10 cellular contexts compared by ENCODE assay signal in genomic region chr12:114636723-114637480, GRCh38. TPM values are rescaled to one million over a fixed set of nuclear protein-coding genes. Genes with fewer than 3 reads are reported as not detected.
DNase-seq lines count a peak whose midpoint lies in the region; ATAC-seq and TF ChIP-seq lines count a peak whose summit lies in the region.
"Had no signal": no experiment of that assay in that cellular context is flagged by ENCODE, and none has a peak within 500 bp of the region (broad histone marks: within the 10 kb centered on the region; RNA-seq: fewer than 3 reads in every experiment).

No MANE protein-coding gene starts in this region.

- no peaks in the 10 kb centered on the region for H3K36me3 ChIP-seq in ovary

- TF ChIP-seq CTCF in HFF-Myc (IDR thresholded peaks at IDR 0.05; ENCODE audit: low read depth, low read length, missing control alignments) = peak; percentile 52
- peak; percentile 55 for TF ChIP-seq CTCF in astrocyte of the spinal cord (IDR thresholded peaks at IDR 0.05; ENCODE audit: low read depth, low read length)
- TF ChIP-seq CTCF in ovary (IDR thresholded peaks at IDR 0.05) = no peak

- WGBS in ovary, 3 donors = 52 to 58% (median 53%) methylated on average over 15 of the region's 15 CpGs

- H3K4me3 ChIP-seq in HFF-Myc (replicated peaks; ENCODE audit: low read depth, low read length) = no peak overlapping the region
- H3K4me3 ChIP-seq in astrocyte of the spinal cord (ENCODE audit: low read depth, low read length) = no peak overlapping the region
- H3K4me3 ChIP-seq in ovary = no peak overlapping the region

- H3K9me3 ChIP-seq in ovary = no peaks in the 10 kb centered on the region

- in situ Hi-C loops in astrocyte of the spinal cord (cut with HindIII; ENCODE audit: low sequenced_read_pairs) = no loop called here

- no peak overlapping the region for H3K27ac ChIP-seq in ovary

- TF ChIP-seq EP300 in ovary (IDR thresholded peaks at IDR 0.05) = no peak

- no peaks in the 10 kb centered on the region for H3K27me3 ChIP-seq in ovary

- DNase-seq in AG08396 (ENCODE audit: low spot score) (peak; percentile 61), HFF-Myc (ENCODE audit: extremely low read depth, low read depth) (no peak), astrocyte of the spinal cord (ENCODE audit: low read depth, low spot score) (peak; percentile 19), left kidney (ENCODE audit: low read depth, low spot score) (peak; percentile 21), ovary (no peak)
- no peak for DNase-seq in stimulated activated naive CD4-positive, alpha-beta T cell treated with Interleukin-2 at 50 U/mL for 16 hours (lab: John Stamatoyannopoulos, UW)

- TF ChIP-seq POLR2A in ovary (IDR thresholded peaks at IDR 0.05) = no peak

- ATAC-seq in GM21825 (IDR thresholded peaks at IDR 0.05; ENCODE audit: unreplicated experiment) (no peak), HG03025 (IDR thresholded peaks at IDR 0.05; ENCODE audit: low FRiP score, unreplicated experiment) (no peak)
- ATAC-seq: Right ventricle myocardium inferior had no signal

- intact Hi-C loops in ovary (cut with DNase I) = no loop called here

- no peaks in the 10 kb centered on the region for H3K4me1 ChIP-seq in ovary (ENCODE audit: insufficient read depth)

RNA-seq across cellular contexts. Expression of gene TBX3, which starts 47.1 kb away (rescaled TPM):
- total RNA-seq in ovary = 100 to 1,000 TPM in 1 of 7 donors, 10 to 100 TPM in 6; 41.4 to 106 (median 74.6) TPM
- 10 to 100 TPM; 25.4 to 33.7 TPM for polyA plus RNA-seq in ovary
- polyA plus RNA-seq: IgD-negative memory B cell had no signal

Comparison
In these comparisons a context has a peak if more than half of its experiments do, and no peak if none do; other contexts are left out.
1. DNase-seq: peak in AG08396 (single experiment), astrocyte of the spinal cord (single experiment) and left kidney (single experiment); none in HFF-Myc (single experiment), ovary (0 of 5) and stimulated activated naive CD4-positive, alpha-beta T cell treated with Interleukin-2 at 50 U/mL for 16 hours (single experiment).
2. CTCF ChIP-seq: peak in HFF-Myc (single experiment) and astrocyte of the spinal cord (single experiment); none in ovary (0 of 3).